27 cellular contexts compared by ENCODE assay signal in genomic region chr7:133491319-133491718, GRCh38.
DNase-seq lines count a peak whose midpoint lies in the region; ATAC-seq lines count a peak whose summit lies in the region.
"Had no signal": no experiment of that assay in that cellular context is flagged by ENCODE, and none has a peak within 500 bp of the region (broad histone marks: within the 10 kb centered on the region; RNA-seq: fewer than 3 reads in every experiment).

No MANE protein-coding gene starts in this region.

- no peak overlapping the region for H2AFZ ChIP-seq in mesenchymal stem cell (ENCODE audit: low read depth, low read length)

- peak overlapping the region; percentile 80 for H3K27ac ChIP-seq in mesenchymal stem cell (ENCODE audit: low read length, poor library complexity, severe bottlenecking)
- H3K27ac ChIP-seq: gastrocnemius medialis, left lung, neutrophil, tibial artery, WERI-Rb-1 had no signal

- no peaks in the 10 kb centered on the region for H3K27me3 ChIP-seq in mesenchymal stem cell (ENCODE audit: control insufficient read depth in 1 of 2, insufficient read depth in 1 of 2, low read length in 2 of 2)
- H3K27me3 ChIP-seq: gastrocnemius medialis, left lung, neutrophil, tibial artery had no signal

- CTCF ChIA-PET in activated CD4-positive, alpha-beta T cell treated with anti-CD3 and anti-CD28 coated beads for 36 hours (lab: Charles Lee): interaction anchor here (0.6 to 1.3 kb wide), 3 partner anchors 29 to 404 kb away, joined by 3 read pairs; no protein-coding TSS in a partner anchor

- H3K18ac ChIP-seq in mesenchymal stem cell (ENCODE audit: low read depth in 1 of 2, low read length in 2 of 2): no peak overlapping the region

- no peak overlapping the region for H3K4me2 ChIP-seq in mesenchymal stem cell (ENCODE audit: low read length, poor library complexity, severe bottlenecking)

- no peaks in the 10 kb centered on the region for H3K9me3 ChIP-seq in mesenchymal stem cell (ENCODE audit: control insufficient read depth, low read length)
- H3K9me3 ChIP-seq: gastrocnemius medialis, left lung, neutrophil, tibial artery had no signal

- H3K4me1 Mint-ChIP-seq in activated CD4-positive, alpha-beta T cell treated with anti-CD3 and anti-CD28 coated beads for 36 hours: peaks cover 20% of the 10 kb centered on the region
- peaks cover 4% of the 10 kb centered on the region for H3K4me1 Mint-ChIP-seq in activated T-helper 17 cell treated with anti-CD3 and anti-CD28 coated beads, Interleukin-2, amount 50 U/mL, for 72 hours

- intact Hi-C loops in activated CD4-positive, alpha-beta T cell treated with anti-CD3 and anti-CD28 coated beads for 36 hours (cut with DNase I, micrococcal nuclease): no loop called here

- no peak overlapping the region for H2AK5ac ChIP-seq in mesenchymal stem cell (ENCODE audit: low read length, severe bottlenecking)

- H3K27ac Mint-ChIP-seq in activated CD4-positive, alpha-beta T cell treated with anti-CD3 and anti-CD28 coated beads for 36 hours: peak overlapping the region; percentile 70
- peak overlapping the region; percentile 19 for H3K27ac Mint-ChIP-seq in activated T-helper 17 cell treated with anti-CD3 and anti-CD28 coated beads, Interleukin-2, amount 50 U/mL, for 72 hours
- H3K27ac Mint-ChIP-seq: dendritic cell treated with granulocyte-macrophage colony-stimulating factor and Interleukin-4, amounts not matched to agents 40 ng/mL and 50 ng/mL, for 4 days; progenitor cell of endocrine pancreas had no signal

- no peak overlapping the region for H4K8ac ChIP-seq in mesenchymal stem cell (ENCODE audit: low read length)

- no peak overlapping the region for H3K14ac ChIP-seq in mesenchymal stem cell (ENCODE audit: low read length in 2 of 2)

- H2BK15ac ChIP-seq in mesenchymal stem cell (ENCODE audit: low read depth, poor library complexity, severe bottlenecking): no peak overlapping the region

- H3K4me1 ChIP-seq in mesenchymal stem cell (ENCODE audit: control insufficient read depth, insufficient read depth, low read depth, low read length): peaks cover 3% of the 10 kb centered on the region
- H3K4me1 ChIP-seq: gastrocnemius medialis, left lung, tibial artery had no signal

- no peaks in the 10 kb centered on the region for H3K27me3 Mint-ChIP-seq in activated CD4-positive, alpha-beta T cell treated with anti-CD3 and anti-CD28 coated beads for 36 hours
- no peaks in the 10 kb centered on the region for H3K27me3 Mint-ChIP-seq in activated T-helper 17 cell treated with anti-CD3 and anti-CD28 coated beads, Interleukin-2, amount 50 U/mL, for 72 hours
- H3K27me3 Mint-ChIP-seq: dendritic cell treated with granulocyte-macrophage colony-stimulating factor and Interleukin-4, amounts not matched to agents 40 ng/mL and 50 ng/mL, for 4 days; progenitor cell of endocrine pancreas had no signal

- H4K91ac ChIP-seq in mesenchymal stem cell (ENCODE audit: low read length): no peak overlapping the region

- peak overlapping the region; percentile 38 for H2BK5ac ChIP-seq in mesenchymal stem cell (ENCODE audit: low read depth, low read length, poor library complexity, severe bottlenecking)

- 46% methylated on average over 1 of the region's 1 CpG for WGBS in mesenchymal stem cell

- no peak overlapping the region for H2BK120ac ChIP-seq in mesenchymal stem cell (ENCODE audit: low read depth, low read length)

- H3K4me3 ChIP-seq in mesenchymal stem cell (ENCODE audit: insufficient read depth in 1 of 2, low read depth in 1 of 2, low read length in 2 of 2): no peak overlapping the region
- H3K4me3 ChIP-seq: gastrocnemius medialis, left lung, tibial artery had no signal

- H3K79me1 ChIP-seq in mesenchymal stem cell (replicated peaks; ENCODE audit: low read length, poor library complexity, severe bottlenecking): peaks cover 2% of the 10 kb centered on the region

- POLR2A ChIA-PET in activated CD4-positive, alpha-beta T cell treated with anti-CD3 and anti-CD28 coated beads for 36 hours (lab: Charles Lee): no interaction called here

- H3K4me3 Mint-ChIP-seq in activated CD4-positive, alpha-beta T cell treated with anti-CD3 and anti-CD28 coated beads for 36 hours: no peak overlapping the region
- no peak overlapping the region for H3K4me3 Mint-ChIP-seq in activated T-helper 17 cell treated with anti-CD3 and anti-CD28 coated beads, Interleukin-2, amount 50 U/mL, for 72 hours
- H3K4me3 Mint-ChIP-seq: dendritic cell treated with granulocyte-macrophage colony-stimulating factor and Interleukin-4, amounts not matched to agents 40 ng/mL and 50 ng/mL, for 4 days had no signal

- H3K36me3 ChIP-seq in mesenchymal stem cell (ENCODE audit: control insufficient read depth in 1 of 2, insufficient read depth in 2 of 2, low read depth in 1 of 2, low read length in 2 of 2): peaks cover 0 to 7% of the 10 kb centered on the region in 2 experiments
- H3K36me3 ChIP-seq: gastrocnemius medialis, WERI-Rb-1 had no signal

- H3K36me3 Mint-ChIP-seq in activated CD4-positive, alpha-beta T cell treated with anti-CD3 and anti-CD28 coated beads for 36 hours (ENCODE audit: low read depth): peaks cover 19% of the 10 kb centered on the region
- H3K36me3 Mint-ChIP-seq in activated T-helper 17 cell treated with anti-CD3 and anti-CD28 coated beads, Interleukin-2, amount 50 U/mL, for 72 hours (ENCODE audit: low read depth): peaks cover 13% of the 10 kb centered on the region

- no peaks in the 10 kb centered on the region for H3K9me3 Mint-ChIP-seq in activated CD4-positive, alpha-beta T cell treated with anti-CD3 and anti-CD28 coated beads for 36 hours (ENCODE audit: low read depth)
- H3K9me3 Mint-ChIP-seq in activated T-helper 17 cell treated with anti-CD3 and anti-CD28 coated beads, Interleukin-2, amount 50 U/mL, for 72 hours: peaks cover 3% of the 10 kb centered on the region
- H3K9me3 Mint-ChIP-seq: dendritic cell treated with granulocyte-macrophage colony-stimulating factor and Interleukin-4, amounts not matched to agents 40 ng/mL and 50 ng/mL, for 4 days had no signal

- no peak overlapping the region for H3K4ac ChIP-seq in mesenchymal stem cell (ENCODE audit: low read depth in 1 of 2, low read length in 2 of 2)

- ATAC-seq in activated CD4-positive, alpha-beta T cell treated with anti-CD3 and anti-CD28 coated beads for 36 hours: peak; percentile 90
- ATAC-seq in activated T-helper 17 cell treated with anti-CD3 and anti-CD28 coated beads, Interleukin-2, amount 50 U/mL, for 72 hours (replicated peaks): peak; percentile 85
- no peak for ATAC-seq in GM21360 (IDR thresholded peaks at IDR 0.05; ENCODE audit: unreplicated experiment)
- ATAC-seq: gastrocnemius medialis, left lung, Panc1 had no signal

- no peak for DNase-seq in activated CD4-positive, alpha-beta T cell treated with anti-CD3 and anti-CD28 coated beads for 36 hours
- DNase-seq in activated CD4-positive, alpha-beta T cell treated with anti-CD3 and anti-CD28 coated beads for 1 hour: no peak
- DNase-seq in HT-29 (ENCODE audit: low spot score) (peak; percentile 6), mesenchymal stem cell (no peak), cerebellar cortex (ENCODE audit: low spot score) (no peak), retina (no peak)
- DNase-seq: 8988T; central memory CD4-positive, alpha-beta T cell; EL; gastrocnemius medialis; hypothalamus; left lung; mesendoderm; NCI-H1092; NCI-H1930; NCI-H524 treated with DMSO at 0.1 percent for 48 hours; SHP77 treated with DMSO at 0.1 percent for 48 hours; stimulated activated naive CD4-positive, alpha-beta T cell treated with Interleukin-2 at 50 U/mL for 16 hours; T-helper 9 cell; tibial artery; WERI-Rb-1 had no signal

- no peak overlapping the region for H2BK12ac ChIP-seq in mesenchymal stem cell (ENCODE audit: low read length in 2 of 2)

- no peak overlapping the region for H3K9ac ChIP-seq in mesenchymal stem cell (ENCODE audit: low read length)

- no peak overlapping the region for H3K23ac ChIP-seq in mesenchymal stem cell (ENCODE audit: low read length in 2 of 2)
